ENCODE assay signal across 8 cellular contexts in the genomic region with DNA sequence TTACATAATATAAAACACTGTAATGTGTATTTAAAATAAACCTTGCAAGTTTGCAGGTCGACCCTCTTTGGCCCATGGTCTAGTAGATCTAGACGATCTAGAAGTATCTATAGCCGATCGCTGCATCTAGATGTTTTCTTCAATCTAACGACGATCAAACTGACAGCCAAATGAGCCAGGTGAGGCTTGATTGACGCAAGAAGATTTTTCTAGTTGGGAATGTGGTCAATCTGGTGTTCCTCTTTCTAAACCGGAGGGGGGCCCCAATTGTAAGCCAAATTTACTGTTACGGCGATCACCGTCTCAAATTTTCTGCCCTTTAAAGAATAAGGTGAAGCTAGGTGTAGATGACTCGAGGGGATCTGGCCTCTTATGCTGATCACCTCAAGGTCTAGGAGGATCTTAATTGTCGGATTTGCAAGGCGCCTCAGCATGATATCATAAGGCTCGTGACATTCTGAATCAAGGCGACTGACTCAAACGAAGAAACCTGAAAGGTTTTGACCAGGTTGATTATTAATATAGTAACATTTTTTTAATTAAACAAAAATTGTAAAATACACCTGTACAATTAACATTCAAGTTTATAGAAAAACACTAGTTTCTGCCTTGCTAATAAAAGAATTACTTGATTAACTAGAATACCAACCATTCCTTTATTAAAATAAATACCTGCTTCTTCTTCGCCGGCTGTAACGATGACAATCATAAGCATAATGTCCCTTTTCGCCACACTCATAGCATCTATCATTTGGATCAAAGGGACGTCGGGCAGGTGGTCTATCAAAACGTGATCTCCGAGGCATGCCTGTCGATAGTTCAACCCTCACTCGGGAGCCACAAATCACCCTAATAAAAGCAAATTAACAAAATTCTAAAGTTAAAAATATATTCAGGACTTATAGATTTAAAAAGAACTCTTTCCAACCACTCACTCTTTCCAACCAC. TPM values are rescaled to one million over a fixed set of nuclear protein-coding genes. Genes with fewer than 3 reads are reported as not detected.
A peak's percentile ranks its signal among the peaks of the same experiment; 100 is the strongest.
DNase-seq lines count a peak whose midpoint lies in the region; ATAC-seq and TF ChIP-seq lines count a peak whose summit lies in the region.

No MANE protein-coding gene starts in this region.

- DNase-seq in Peyer's patch, result no peak
- DNase-seq in psoas muscle, result no peak
- no peak for DNase-seq in EL
- no peak for DNase-seq in AG20443 (ENCODE audit: low spot score)

- H3K27ac ChIP-seq in Peyer's patch (peak overlapping the region in 2 of 4 donors; percentile 12 to 98), esophagus (ENCODE audit: low read depth in 2 of 2, low read length in 1 of 2) (no peak overlapping the region), psoas muscle (peak overlapping the region; percentile 100)

- no peak for TF ChIP-seq POLR2A in Peyer's patch (IDR thresholded peaks at IDR 0.05)

- H3K4me3 ChIP-seq in GM12875 (ENCODE audit: low read depth, low read length) (peak overlapping the region; percentile 76), Peyer's patch (peak overlapping the region; percentile 85 to 98 (median 94)), esophagus (ENCODE audit: low read depth in 1 of 2, low read length in 2 of 2) (peak overlapping the region; percentile 97 to 98), psoas muscle (peak overlapping the region; percentile 98)

- H3K27me3 ChIP-seq in Peyer's patch (no peaks in the 10 kb centered on the region), esophagus (ENCODE audit: control insufficient read depth in 1 of 2, insufficient read depth in 2 of 2, low read length in 2 of 2) (no peaks in the 10 kb centered on the region), psoas muscle (ENCODE audit: insufficient read depth in 3 of 3, low read length in 2 of 3) (no peaks in the 10 kb centered on the region)

- intact Hi-C loops in psoas muscle (cut with DNase I), result loop anchor here in 1 of 2 donors (10.0 kb wide), 1 partner anchor 374 kb away; a partner anchor contains a TSS

- TF ChIP-seq CTCF in GM12875 (IDR thresholded peaks at IDR 0.05; ENCODE audit: borderline replicate concordance, insufficient read depth, low read depth, low read length) (no peak), Peyer's patch (IDR thresholded peaks at IDR 0.05) (no peak), psoas muscle (IDR thresholded peaks at IDR 0.05) (no peak)

- ATAC-seq in psoas muscle (no peak), HG03520 (IDR thresholded peaks at IDR 0.05; ENCODE audit: unreplicated experiment) (no peak), HG02852 (IDR thresholded peaks at IDR 0.05; ENCODE audit: unreplicated experiment) (no peak)

- H3K4me1 ChIP-seq in Peyer's patch, result peaks cover 0 to 48% (median 4%) of the 10 kb centered on the region in 4 donors
- H3K4me1 ChIP-seq in esophagus (ENCODE audit: control insufficient read depth in 2 of 2, insufficient read depth in 2 of 2, low read length in 1 of 2), result peaks cover 0 to 2% of the 10 kb centered on the region in 2 donors
- peaks cover 36% of the 10 kb centered on the region for H3K4me1 ChIP-seq in psoas muscle

- H3K9me3 ChIP-seq in Peyer's patch (no peaks in the 10 kb centered on the region), esophagus (ENCODE audit: control insufficient read depth in 2 of 2, insufficient read depth in 1 of 2, low read depth in 1 of 2, low read length in 1 of 2) (no peaks in the 10 kb centered on the region), psoas muscle (no peaks in the 10 kb centered on the region)

- WGBS in esophagus, 2 donors, result 39 to 40% methylated on average over 27 of the region's 27 CpGs
- 60 to 67% (median 63%) methylated on average over 27 of the region's 27 CpGs for WGBS in psoas muscle, 3 donors

- H3K36me3 ChIP-seq in Peyer's patch (peaks cover 0 to 58% (median 0%) of the 10 kb centered on the region in 3 donors), esophagus (ENCODE audit: control insufficient read depth in 2 of 2, insufficient read depth in 2 of 2, low read length in 1 of 2) (peaks cover 3 to 10% of the 10 kb centered on the region in 2 donors), psoas muscle (ENCODE audit: insufficient read depth in 1 of 2, low read depth in 1 of 2) (peaks cover 13 to 59% of the 10 kb centered on the region in 2 donors)

RNA-seq across cellular contexts. Expression of a gene that starts 2.0 kb away (rescaled TPM):
- total RNA-seq in Peyer's patch (100 to 1,000 TPM in 3 of 4 donors, 10 to 100 TPM in 1; 93.3 to 295 (median 139) TPM), psoas muscle (10 to 100 TPM; 35.5 to 78.2 (median 56.7) TPM)
- polyA plus RNA-seq in esophagus (100 to 1,000 TPM; 102 to 136 TPM), psoas muscle (100 to 1,000 TPM in 1 of 3 donors, 10 to 100 TPM in 2; 26.0 to 111 (median 45.8) TPM)

RNA-seq across cellular contexts. Expression of a gene that starts 28.9 kb away (rescaled TPM):
- total RNA-seq in Peyer's patch, result 10 to 100 TPM in 1 of 4 donors, 1 to 10 TPM in 3; 3.9 to 12.4 (median 6.8) TPM
- 10 to 100 TPM in 1 of 2 donors, 1 to 10 TPM in 1; 6.6 to 12.8 TPM for polyA plus RNA-seq in esophagus
- 10 to 100 TPM in 1 of 4 donors, 1 to 10 TPM in 3; 5.6 to 10.8 (median 9.3) TPM for total RNA-seq in psoas muscle
- 10 to 100 TPM in 1 of 3 donors, 1 to 10 TPM in 2; 7.2 to 12.1 (median 9.5) TPM for polyA plus RNA-seq in psoas muscle
